1 cellular context compared by ENCODE assay signal in genomic region chr3:194928831-194929594, GRCh38.
TF ChIP-seq lines count a peak whose summit lies in the region.

No MANE protein-coding gene starts in this region.

TF ChIP-seq in SK-N-SH treated with all-trans-retinoic acid at 6 μM for 48 hours, 23 proteins besides CTCF, POLR2A, EP300 and RAD21 (continued from another document):
- TF ChIP-seq, protein P1, sequence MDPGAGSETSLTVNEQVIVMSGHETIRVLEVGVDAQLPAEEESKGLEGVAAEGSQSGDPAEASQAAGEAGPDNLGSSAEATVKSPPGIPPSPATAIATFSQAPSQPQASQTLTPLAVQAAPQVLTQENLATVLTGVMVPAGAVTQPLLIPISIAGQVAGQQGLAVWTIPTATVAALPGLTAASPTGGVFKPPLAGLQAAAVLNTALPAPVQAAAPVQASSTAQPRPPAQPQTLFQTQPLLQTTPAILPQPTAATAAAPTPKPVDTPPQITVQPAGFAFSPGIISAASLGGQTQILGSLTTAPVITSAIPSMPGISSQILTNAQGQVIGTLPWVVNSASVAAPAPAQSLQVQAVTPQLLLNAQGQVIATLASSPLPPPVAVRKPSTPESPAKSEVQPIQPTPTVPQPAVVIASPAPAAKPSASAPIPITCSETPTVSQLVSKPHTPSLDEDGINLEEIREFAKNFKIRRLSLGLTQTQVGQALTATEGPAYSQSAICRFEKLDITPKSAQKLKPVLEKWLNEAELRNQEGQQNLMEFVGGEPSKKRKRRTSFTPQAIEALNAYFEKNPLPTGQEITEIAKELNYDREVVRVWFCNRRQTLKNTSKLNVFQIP (CRISPR knock-in tag; IDR thresholded peaks at IDR 0.05; ENCODE audit: borderline replicate concordance, low read depth): no peak
- TF ChIP-seq ZFP30 (CRISPR knock-in tag; IDR thresholded peaks at IDR 0.05): no peak
- TF ChIP-seq, protein P2, sequence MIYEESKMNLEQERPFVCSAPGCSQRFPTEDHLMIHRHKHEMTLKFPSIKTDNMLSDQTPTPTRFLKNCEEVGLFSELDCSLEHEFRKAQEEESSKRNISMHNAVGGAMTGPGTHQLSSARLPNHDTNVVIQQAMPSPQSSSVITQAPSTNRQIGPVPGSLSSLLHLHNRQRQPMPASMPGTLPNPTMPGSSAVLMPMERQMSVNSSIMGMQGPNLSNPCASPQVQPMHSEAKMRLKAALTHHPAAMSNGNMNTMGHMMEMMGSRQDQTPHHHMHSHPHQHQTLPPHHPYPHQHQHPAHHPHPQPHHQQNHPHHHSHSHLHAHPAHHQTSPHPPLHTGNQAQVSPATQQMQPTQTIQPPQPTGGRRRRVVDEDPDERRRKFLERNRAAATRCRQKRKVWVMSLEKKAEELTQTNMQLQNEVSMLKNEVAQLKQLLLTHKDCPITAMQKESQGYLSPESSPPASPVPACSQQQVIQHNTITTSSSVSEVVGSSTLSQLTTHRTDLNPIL (CRISPR knock-in tag; IDR thresholded peaks at IDR 0.05; ENCODE audit: low read depth): no peak
- no peak for TF ChIP-seq SNAI2 (CRISPR knock-in tag; IDR thresholded peaks at IDR 0.05)
- TF ChIP-seq ARNTL (CRISPR knock-in tag; IDR thresholded peaks at IDR 0.05; ENCODE audit: borderline replicate concordance, low read depth): no peak
- TF ChIP-seq TOX (CRISPR knock-in tag; IDR thresholded peaks at IDR 0.05; ENCODE audit: borderline replicate concordance): no peak
TF ChIP-seq in SK-N-SH treated with all-trans-retinoic acid at 6 μM for 48 hours: peak in this region for 0.
